In genomic region chr3:114392831-114393230, GRCh38 we compare ENCODE assay signal across 22 cellular contexts.
"Had no signal": no experiment of that assay in that cellular context is flagged by ENCODE, and none has a peak within 500 bp of the region (broad histone marks: within the 10 kb centered on the region; RNA-seq: fewer than 3 reads in every experiment).

No MANE protein-coding gene starts in this region.

- H3K27me3 ChIP-seq: neural progenitor cell, sigmoid colon, uterus had no signal

- ATAC-seq: lower lobe of right lung; naive thymus-derived CD8-positive, alpha-beta T cell; stimulated activated naive B cell treated with anti-CD40 and anti-IgM and Interleukin-4, amounts not matched to agents 10 μg/mL and 1 μg/mL and 100 μg/mL, for 72 hours had no signal

- H3K27ac Mint-ChIP-seq: activated CD4-positive, alpha-beta memory T cell treated with anti-CD3 and anti-CD28 coated beads, Interleukin-2, amount 10 ng/mL, durations not matched to agents 7 days and 5 days; activated CD4-positive, alpha-beta T cell treated with anti-CD3 and anti-CD28 coated beads, Interleukin-2, amount 10 ng/mL, durations not matched to agents 24 days and 14 days; activated CD8-positive, alpha-beta memory T cell treated with anti-CD3 and anti-CD28 coated beads, Interleukin-2, amount 10 ng/mL, durations not matched to agents 7 days and 5 days; activated naive CD4-positive, alpha-beta T cell treated with anti-CD3 and anti-CD28 coated beads, Interleukin-2, amount 10 ng/mL, durations not matched to agents 7 days and 5 days; mesothelial cell of epicardium; neural progenitor cell; stimulated activated naive B cell treated with anti-CD40 and anti-IgM and Interleukin-4, amounts not matched to agents 10 μg/mL and 1 μg/mL and 100 μg/mL, for 72 hours had no signal

- H3K4me1 ChIP-seq: lower lobe of right lung, neural progenitor cell, uterus had no signal

- H3K36me3 ChIP-seq: neural progenitor cell, uterus had no signal

- H3K9me3 ChIP-seq: lower lobe of right lung, sigmoid colon, uterus had no signal

- H3K4me1 Mint-ChIP-seq: mesothelial cell of epicardium, neural progenitor cell had no signal

- H3K4me3 ChIP-seq: lower lobe of right lung, neural progenitor cell, sigmoid colon, smooth muscle cell, uterus had no signal

- H3K27ac ChIP-seq: lower lobe of right lung, neural progenitor cell, uterus, VCaP had no signal

- H3K4me3 Mint-ChIP-seq: activated CD4-positive, alpha-beta memory T cell treated with anti-CD3 and anti-CD28 coated beads, Interleukin-2, amount 10 ng/mL, durations not matched to agents 7 days and 5 days; activated CD4-positive, alpha-beta T cell treated with anti-CD3 and anti-CD28 coated beads, Interleukin-2, amount 10 ng/mL, durations not matched to agents 24 days and 14 days; activated naive CD4-positive, alpha-beta T cell treated with anti-CD3 and anti-CD28 coated beads, Interleukin-2, amount 10 ng/mL, durations not matched to agents 7 days and 5 days; mesothelial cell of epicardium; naive thymus-derived CD8-positive, alpha-beta T cell; neural progenitor cell; stimulated activated naive B cell treated with anti-CD40 and anti-IgM and Interleukin-4, amounts not matched to agents 10 μg/mL and 1 μg/mL and 100 μg/mL, for 72 hours had no signal

- H3K36me3 Mint-ChIP-seq: activated CD8-positive, alpha-beta memory T cell treated with anti-CD3 and anti-CD28 coated beads, Interleukin-2, amount 10 ng/mL, durations not matched to agents 7 days and 5 days; mesothelial cell of epicardium had no signal

- H3K27me3 Mint-ChIP-seq: activated CD4-positive, alpha-beta memory T cell treated with anti-CD3 and anti-CD28 coated beads, Interleukin-2, amount 10 ng/mL, durations not matched to agents 7 days and 5 days; activated CD4-positive, alpha-beta T cell treated with anti-CD3 and anti-CD28 coated beads, Interleukin-2, amount 10 ng/mL, durations not matched to agents 24 days and 14 days; activated CD8-positive, alpha-beta memory T cell treated with anti-CD3 and anti-CD28 coated beads, Interleukin-2, amount 10 ng/mL, durations not matched to agents 7 days and 5 days; activated naive CD4-positive, alpha-beta T cell treated with anti-CD3 and anti-CD28 coated beads, Interleukin-2, amount 10 ng/mL, durations not matched to agents 7 days and 5 days; naive thymus-derived CD8-positive, alpha-beta T cell; stimulated activated naive B cell treated with anti-CD40 and anti-IgM and Interleukin-4, amounts not matched to agents 10 μg/mL and 1 μg/mL and 100 μg/mL, for 72 hours had no signal

- H3K9me3 Mint-ChIP-seq: activated CD4-positive, alpha-beta memory T cell treated with anti-CD3 and anti-CD28 coated beads, Interleukin-2, amount 10 ng/mL, durations not matched to agents 7 days and 5 days; activated CD4-positive, alpha-beta T cell treated with anti-CD3 and anti-CD28 coated beads, Interleukin-2, amount 10 ng/mL, durations not matched to agents 24 days and 14 days; activated naive CD4-positive, alpha-beta T cell treated with anti-CD3 and anti-CD28 coated beads, Interleukin-2, amount 10 ng/mL, durations not matched to agents 7 days and 5 days; naive thymus-derived CD8-positive, alpha-beta T cell; neural progenitor cell; stimulated activated naive B cell treated with anti-CD40 and anti-IgM and Interleukin-4, amounts not matched to agents 10 μg/mL and 1 μg/mL and 100 μg/mL, for 72 hours had no signal

- DNase-seq: activated CD4-positive, alpha-beta memory T cell treated with anti-CD3 and anti-CD28 coated beads, Interleukin-2, amount 10 ng/mL, durations not matched to agents 7 days and 5 days; activated CD4-positive, alpha-beta T cell treated with anti-CD3 and anti-CD28 coated beads, Interleukin-2, amount 10 ng/mL, durations not matched to agents 24 days and 14 days; activated CD8-positive, alpha-beta memory T cell treated with anti-CD3 and anti-CD28 coated beads, Interleukin-2, amount 10 ng/mL, durations not matched to agents 7 days and 5 days; activated effector memory CD4-positive, alpha-beta T cell treated with anti-CD3 and anti-CD28 coated beads, Interleukin-2, amount 50 U/mL, for 16 hours; activated naive CD4-positive, alpha-beta T cell treated with anti-CD3 and anti-CD28 coated beads, Interleukin-2, amount 10 ng/mL, durations not matched to agents 7 days and 5 days; activated T-cell treated with anti-CD3 and anti-CD28 coated beads for 4 hours; amygdala; erythroblast; foreskin fibroblast; kidney; lower lobe of right lung; naive thymus-derived CD8-positive, alpha-beta T cell; retina; sigmoid colon; stimulated activated CD4-positive, alpha-beta T cell treated with anti-CD3 and anti-CD28 coated beads, Interleukin-15, amount 100 ng/mL, for 24 hours; stimulated activated naive B cell treated with anti-CD40 and anti-IgM and Interleukin-4, amounts not matched to agents 10 μg/mL and 1 μg/mL and 100 μg/mL, for 72 hours; trophoblast cell; uterus had no signal
